In the genomic region with DNA sequence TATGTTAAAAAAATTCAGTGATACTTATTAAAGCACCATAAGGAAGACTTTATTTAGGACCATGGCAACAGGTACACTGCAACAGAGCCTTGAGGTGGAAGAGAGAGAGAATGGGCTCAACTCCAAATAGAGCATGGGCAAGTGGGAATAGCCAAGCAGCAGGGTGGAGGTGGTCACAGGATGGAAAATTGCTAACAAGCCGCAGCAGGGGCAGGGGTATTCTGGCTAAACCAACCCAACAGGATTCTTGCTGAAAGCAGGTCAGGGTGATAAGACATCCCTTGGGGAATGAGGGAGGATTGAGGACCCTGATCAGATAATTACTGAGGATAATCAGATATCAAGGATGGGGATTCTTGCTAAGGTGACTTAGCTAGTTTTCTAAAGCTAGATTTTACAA, we compare ENCODE assay signal across 18 cellular contexts.
DNase-seq lines count a peak whose midpoint lies in the region; ATAC-seq and TF ChIP-seq lines count a peak whose summit lies in the region.
"Had no signal": no experiment of that assay in that cellular context is flagged by ENCODE, and none has a peak within 500 bp of the region (broad histone marks: within the 10 kb centered on the region; RNA-seq: fewer than 3 reads in every experiment).

No MANE protein-coding gene starts in this region.

- H4K20me1 ChIP-seq in GM23338 (replicated peaks; ENCODE audit: insufficient read depth): no peaks in the 10 kb centered on the region

- H3K9ac ChIP-seq in HUES6 (ENCODE audit: low read length) (peak overlapping the region; percentile 1), endodermal cell (ENCODE audit: extremely low read depth, low read length, poor library complexity, severe bottlenecking) (no peak overlapping the region)
- H3K9ac ChIP-seq: KMS-11 had no signal

- no peaks in the 10 kb centered on the region for H3K9me3 ChIP-seq in HUES6 (ENCODE audit: control insufficient read depth, insufficient read depth, low read depth, low read length)
- H3K9me3 ChIP-seq in endodermal cell (ENCODE audit: control insufficient read depth, low read length): no peaks in the 10 kb centered on the region
- H3K9me3 ChIP-seq in esophagus squamous epithelium: no peaks in the 10 kb centered on the region
- no peaks in the 10 kb centered on the region for H3K9me3 ChIP-seq in mucosa of descending colon
- H3K9me3 ChIP-seq: BE2C had no signal

- H3K27ac ChIP-seq in GM23338 (ENCODE audit: low read depth): peak overlapping the region; percentile 66; the same call in 1 of the 2 replicates
- H3K27ac ChIP-seq in HUES6 (ENCODE audit: low read depth, low read length): peak overlapping the region; percentile 35; the same call in 1 of the 2 replicates
- no peak overlapping the region for H3K27ac ChIP-seq in endodermal cell (ENCODE audit: low read depth, low read length)
- H3K27ac ChIP-seq in esophagus squamous epithelium: no peak overlapping the region
- H3K27ac ChIP-seq: KMS-11 had no signal

- H3K4me2 ChIP-seq in GM23338: peak overlapping the region; percentile 56
- H3K4me2 ChIP-seq: KMS-11 had no signal

- H3K27ac Mint-ChIP-seq in GM23338 (no peak overlapping the region), endodermal cell (peak overlapping the region; percentile 76)
- H3K27ac Mint-ChIP-seq: CD4-positive, CD25-positive, alpha-beta regulatory T cell; CD8-positive, alpha-beta memory T cell; HFFc6 had no signal

- TF ChIP-seq CTCF in GM23338 (conservative IDR thresholded peaks at IDR 0.05; ENCODE audit: low read depth in 2 of 2): no peak
- no peak for TF ChIP-seq CTCF in endodermal cell (conservative IDR thresholded peaks at IDR 0.05)
- TF ChIP-seq CTCF in esophagus squamous epithelium (IDR thresholded peaks at IDR 0.05): no peak
- TF ChIP-seq CTCF in mucosa of descending colon (IDR thresholded peaks at IDR 0.05): no peak

- H3K27me3 ChIP-seq in GM23338 (ENCODE audit: insufficient read depth) (no peaks in the 10 kb centered on the region), HUES6 (ENCODE audit: control insufficient read depth, insufficient read depth, low read length) (no peaks in the 10 kb centered on the region), endodermal cell (ENCODE audit: control insufficient read depth, insufficient read depth, low read length, poor library complexity, severe bottlenecking) (no peaks in the 10 kb centered on the region), esophagus squamous epithelium (no peaks in the 10 kb centered on the region)
- H3K27me3 ChIP-seq: BE2C had no signal

- no peaks in the 10 kb centered on the region for H3K79me2 ChIP-seq in GM23338 (replicated peaks; ENCODE audit: insufficient read depth)

- DNase-seq in GM23338 (ENCODE audit: low spot score): no peak
- peak; percentile 51 for DNase-seq in endodermal cell
- DNase-seq in esophagus squamous epithelium (lab: John Stamatoyannopoulos, UW): no peak
- no peak for DNase-seq in 8988T
- no peak for DNase-seq in mucosa of descending colon
- DNase-seq: ACHN; BE2C; C1 segment of cervical spinal cord; CD4-positive, CD25-positive, alpha-beta regulatory T cell; CD8-positive, alpha-beta memory T cell; COR-L47; DMS 273 treated with DMSO at 0.1 percent for 48 hours; DMS53; GDM1; HFFc6 had no signal

- peaks cover 3% of the 10 kb centered on the region for H3K27me3 Mint-ChIP-seq in GM23338 (ENCODE audit: insufficient read depth, low read depth, poor library complexity)
- H3K27me3 Mint-ChIP-seq in endodermal cell (ENCODE audit: insufficient read depth): peaks cover 1% of the 10 kb centered on the region
- H3K27me3 Mint-ChIP-seq: CD4-positive, CD25-positive, alpha-beta regulatory T cell had no signal

- H3K4me3 ChIP-seq in GM23338 (no peak overlapping the region), HUES6 (ENCODE audit: low read depth, low read length) (no peak overlapping the region), endodermal cell (ENCODE audit: low read length) (no peak overlapping the region), esophagus squamous epithelium (no peak overlapping the region), mucosa of descending colon (no peak overlapping the region)

- peaks cover 51% of the 10 kb centered on the region for H3K4me1 ChIP-seq in GM23338 (ENCODE audit: insufficient read depth)
- peaks cover 55% of the 10 kb centered on the region for H3K4me1 ChIP-seq in HUES6 (ENCODE audit: control insufficient read depth, insufficient read depth, low read length)
- no peaks in the 10 kb centered on the region for H3K4me1 ChIP-seq in endodermal cell (ENCODE audit: control insufficient read depth, insufficient read depth, low read length)
- H3K4me1 ChIP-seq in esophagus squamous epithelium: no peaks in the 10 kb centered on the region
- H3K4me1 ChIP-seq in mucosa of descending colon (ENCODE audit: low read depth): no peaks in the 10 kb centered on the region
- H3K4me1 ChIP-seq: BE2C had no signal

- H3K4me1 Mint-ChIP-seq in GM23338 (peaks cover 53% of the 10 kb centered on the region), endodermal cell (peaks cover 27% of the 10 kb centered on the region)
- H3K4me1 Mint-ChIP-seq: CD8-positive, alpha-beta memory T cell had no signal

- no peak for ATAC-seq in GM23338
- no peak for ATAC-seq in mucosa of descending colon
- ATAC-seq: HCT116 had no signal

- H3K9me2 ChIP-seq in GM23338 (ENCODE audit: insufficient read depth): no peaks in the 10 kb centered on the region; the same call in 1 of the 2 replicates

- no peak for TF ChIP-seq POLR2A in esophagus squamous epithelium (IDR thresholded peaks at IDR 0.05)

- no peaks in the 10 kb centered on the region for H3K36me3 ChIP-seq in GM23338 (ENCODE audit: insufficient read depth)
- no peaks in the 10 kb centered on the region for H3K36me3 ChIP-seq in HUES6 (ENCODE audit: control insufficient read depth, insufficient read depth, low read length)
- H3K36me3 ChIP-seq in endodermal cell (ENCODE audit: control insufficient read depth, insufficient read depth, low read length): no peaks in the 10 kb centered on the region
- no peaks in the 10 kb centered on the region for H3K36me3 ChIP-seq in esophagus squamous epithelium
- H3K36me3 ChIP-seq in mucosa of descending colon (ENCODE audit: low read depth): no peaks in the 10 kb centered on the region
- H3K36me3 ChIP-seq: BE2C had no signal

- intact Hi-C loops in esophagus squamous epithelium (cut with DNase I): no loop called here
- intact Hi-C loops in mucosa of descending colon (cut with DNase I, micrococcal nuclease): no loop called here

- H3K4me3 Mint-ChIP-seq in GM23338: no peak overlapping the region
- H3K4me3 Mint-ChIP-seq in endodermal cell: no peak overlapping the region
- H3K4me3 Mint-ChIP-seq: CD4-positive, CD25-positive, alpha-beta regulatory T cell; CD8-positive, alpha-beta memory T cell; HFFc6 had no signal

- no peaks in the 10 kb centered on the region for H3K36me3 Mint-ChIP-seq in GM23338 (ENCODE audit: low read depth)
- no peaks in the 10 kb centered on the region for H3K36me3 Mint-ChIP-seq in endodermal cell (ENCODE audit: low read depth)
- H3K36me3 Mint-ChIP-seq: CD4-positive, CD25-positive, alpha-beta regulatory T cell; CD8-positive, alpha-beta memory T cell had no signal

- H2AFZ ChIP-seq in GM23338: no peak overlapping the region

- H3F3A ChIP-seq in GM23338 (replicated peaks; ENCODE audit: low read depth): no peaks in the 10 kb centered on the region

- 88% methylated on average over 1 of the region's 1 CpG; no CpG with 5 or more reads in 1 of the 2 experiments for WGBS in endodermal cell (ENCODE audit: insufficient coverage in 1 of 2, insufficient read length in 1 of 2), 2 experiments
- 75 to 85% methylated on average over 1 of the region's 1 CpG for WGBS in esophagus squamous epithelium, 2 donors

- H3K9me3 Mint-ChIP-seq in GM23338 (no peaks in the 10 kb centered on the region), endodermal cell (peaks cover 69% of the 10 kb centered on the region)

TF ChIP-seq in GM23338, 12 proteins besides CTCF, POLR2A, EP300 and RAD21 (continues in another document):
- no peak for TF ChIP-seq STAT1 (IDR thresholded peaks at IDR 0.05; ENCODE audit: unreplicated experiment)
- TF ChIP-seq CREB1 (CRISPR knock-in tag; IDR thresholded peaks at IDR 0.05; ENCODE audit: low read depth): no peak
- no peak for TF ChIP-seq POLR2AphosphoS5 (IDR thresholded peaks at IDR 0.05; ENCODE audit: low read depth)
- no peak for TF ChIP-seq EZH2 (IDR thresholded peaks at IDR 0.05; ENCODE audit: low read depth, unreplicated experiment)

Comparison
In these comparisons a context has a peak if more than half of its experiments do, and no peak if none do; other contexts are left out.
1. H3K27ac ChIP-seq: peak in GM23338 (single experiment) and HUES6 (single experiment); none in endodermal cell (single experiment) and esophagus squamous epithelium (0 of 4).